8 cellular contexts compared by ENCODE assay signal in the genomic region with DNA sequence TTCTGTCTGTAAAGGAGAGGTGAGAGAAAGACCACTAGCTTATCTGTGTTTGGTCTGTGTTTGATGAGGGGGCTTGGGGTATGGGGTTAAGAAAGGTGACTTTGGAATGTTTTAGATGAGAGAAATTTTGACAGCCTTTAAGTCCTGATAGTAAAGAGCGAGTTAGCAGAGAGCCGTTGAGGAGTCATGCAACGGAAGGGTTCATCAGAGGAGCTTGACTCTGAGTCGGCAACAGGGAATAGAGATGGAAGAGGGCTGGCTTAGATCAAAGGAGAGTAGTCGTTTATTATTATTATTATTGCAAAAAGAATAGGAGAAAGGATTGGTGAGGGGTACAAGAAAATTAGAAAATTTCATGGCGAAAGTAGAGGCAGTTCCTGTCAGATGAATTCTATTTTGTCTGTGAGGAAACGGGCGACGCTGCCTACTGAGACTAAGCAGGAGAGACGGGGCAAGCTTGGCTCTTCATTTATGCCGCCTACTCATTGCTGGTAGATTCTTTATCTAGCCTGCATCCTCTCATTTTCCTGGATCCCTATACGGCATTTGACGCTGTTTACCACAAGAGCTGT. TPM values are rescaled to one million over a fixed set of nuclear protein-coding genes. Genes with fewer than 3 reads are reported as not detected.
DNase-seq lines count a peak whose midpoint lies in the region; ATAC-seq lines count a peak whose summit lies in the region.

No MANE protein-coding gene starts in this region.

- peak overlapping the region; percentile 88 for H3K4me3 ChIP-seq in iPS-15b (ENCODE audit: low read depth, low read length)

- peaks cover 20% of the 10 kb centered on the region for H3K4me1 Mint-ChIP-seq in activated T-helper 2 cell treated with anti-CD3 and anti-CD28 coated beads, Interferon-gamma antibody, Interleukin-2, Interleukin-4, amounts not matched to agents 10 μg/mL and 5 μg/mL and 100 μg/mL, durations not matched to agents 14 hours and 24 hours and 36 hours (ENCODE audit: low read depth)
- peaks cover 15 to 20% of the 10 kb centered on the region in 2 donors for H3K4me1 Mint-ChIP-seq in stimulated activated naive B cell treated with anti-CD40 and anti-IgM and Interleukin-4, amounts not matched to agents 10 μg/mL and 1 μg/mL and 100 μg/mL, for 72 hours

- H3K27ac Mint-ChIP-seq in activated T-helper 2 cell treated with anti-CD3 and anti-CD28 coated beads, Interferon-gamma antibody, Interleukin-2, Interleukin-4, amounts not matched to agents 10 μg/mL and 5 μg/mL and 100 μg/mL, durations not matched to agents 14 hours and 24 hours and 36 hours, result peak overlapping the region; percentile 90
- H3K27ac Mint-ChIP-seq in stimulated activated naive B cell treated with anti-CD40 and anti-IgM and Interleukin-4, amounts not matched to agents 10 μg/mL and 1 μg/mL and 100 μg/mL, for 72 hours, result peak overlapping the region; percentile 98

- H3K27me3 ChIP-seq in iPS-15b (ENCODE audit: control insufficient read depth, insufficient read depth, low read length), result no peaks in the 10 kb centered on the region

- H3K4me3 Mint-ChIP-seq in activated T-helper 2 cell treated with anti-CD3 and anti-CD28 coated beads, Interferon-gamma antibody, Interleukin-2, Interleukin-4, amounts not matched to agents 10 μg/mL and 5 μg/mL and 100 μg/mL, durations not matched to agents 14 hours and 24 hours and 36 hours (ENCODE audit: low read depth), result peak overlapping the region; percentile 90
- H3K4me3 Mint-ChIP-seq in stimulated activated naive B cell treated with anti-CD40 and anti-IgM and Interleukin-4, amounts not matched to agents 10 μg/mL and 1 μg/mL and 100 μg/mL, for 72 hours, result peak overlapping the region; percentile 95 to 99

- intact Hi-C loops in activated T-helper 2 cell treated with anti-CD3 and anti-CD28 coated beads, Interferon-gamma antibody, Interleukin-2, Interleukin-4, amounts not matched to agents 10 μg/mL and 5 μg/mL and 100 μg/mL, durations not matched to agents 14 hours and 24 hours and 36 hours (cut with micrococcal nuclease), result loop anchor here (5.0 kb wide), 1 partner anchor 1163 kb away; no protein-coding TSS in a partner anchor

- H3K36me3 ChIP-seq in iPS-15b (ENCODE audit: control insufficient read depth, insufficient read depth, low read length), result no peaks in the 10 kb centered on the region

- H3K27me3 Mint-ChIP-seq in activated T-helper 2 cell treated with anti-CD3 and anti-CD28 coated beads, Interferon-gamma antibody, Interleukin-2, Interleukin-4, amounts not matched to agents 10 μg/mL and 5 μg/mL and 100 μg/mL, durations not matched to agents 14 hours and 24 hours and 36 hours (ENCODE audit: low read depth), result no peaks in the 10 kb centered on the region
- no peaks in the 10 kb centered on the region for H3K27me3 Mint-ChIP-seq in stimulated activated naive B cell treated with anti-CD40 and anti-IgM and Interleukin-4, amounts not matched to agents 10 μg/mL and 1 μg/mL and 100 μg/mL, for 72 hours

- H3K9ac ChIP-seq in iPS-15b (ENCODE audit: low read depth, low read length), result no peak overlapping the region

- peaks cover 5% of the 10 kb centered on the region for H3K9me3 Mint-ChIP-seq in activated T-helper 2 cell treated with anti-CD3 and anti-CD28 coated beads, Interferon-gamma antibody, Interleukin-2, Interleukin-4, amounts not matched to agents 10 μg/mL and 5 μg/mL and 100 μg/mL, durations not matched to agents 14 hours and 24 hours and 36 hours
- peaks cover 0 to 5% of the 10 kb centered on the region in 2 donors for H3K9me3 Mint-ChIP-seq in stimulated activated naive B cell treated with anti-CD40 and anti-IgM and Interleukin-4, amounts not matched to agents 10 μg/mL and 1 μg/mL and 100 μg/mL, for 72 hours

- DNase-seq in D341Med (ENCODE audit: low spot score) (peak; percentile 24), NCI-H524 treated with DMSO at 0.1 percent for 48 hours (lab: John Stamatoyannopoulos, UW) (no peak)
- no peak for DNase-seq in activated T-helper 2 cell treated with anti-CD3 and anti-CD28 coated beads, Interferon-gamma antibody, Interleukin-2, Interleukin-4, amounts not matched to agents 10 μg/mL and 5 μg/mL and 100 μg/mL, durations not matched to agents 14 hours and 24 hours and 36 hours (ENCODE audit: low spot score)
- no peak for DNase-seq in stimulated activated naive B cell treated with anti-CD40 and anti-IgM and Interleukin-4, amounts not matched to agents 10 μg/mL and 1 μg/mL and 100 μg/mL, for 72 hours

- no peaks in the 10 kb centered on the region for H3K9me3 ChIP-seq in iPS-15b (ENCODE audit: control insufficient read depth, insufficient read depth, low read length)

- ATAC-seq in HG02852 (IDR thresholded peaks at IDR 0.05; ENCODE audit: unreplicated experiment) (peak; percentile 19), GM18870 (IDR thresholded peaks at IDR 0.05; ENCODE audit: unreplicated experiment) (no peak), HG03442 (IDR thresholded peaks at IDR 0.05; ENCODE audit: unreplicated experiment) (no peak)
- ATAC-seq in stimulated activated naive B cell treated with anti-CD40 and anti-IgM and Interleukin-4, amounts not matched to agents 10 μg/mL and 1 μg/mL and 100 μg/mL, for 72 hours (replicated peaks), result peak in 1 of 2 donors; percentile 3

- H3K4me1 ChIP-seq in iPS-15b (ENCODE audit: control insufficient read depth, insufficient read depth, low read length), result no peaks in the 10 kb centered on the region

- peaks cover 10% of the 10 kb centered on the region for H3K36me3 Mint-ChIP-seq in activated T-helper 2 cell treated with anti-CD3 and anti-CD28 coated beads, Interferon-gamma antibody, Interleukin-2, Interleukin-4, amounts not matched to agents 10 μg/mL and 5 μg/mL and 100 μg/mL, durations not matched to agents 14 hours and 24 hours and 36 hours (ENCODE audit: low read depth)
- H3K36me3 Mint-ChIP-seq in stimulated activated naive B cell treated with anti-CD40 and anti-IgM and Interleukin-4, amounts not matched to agents 10 μg/mL and 1 μg/mL and 100 μg/mL, for 72 hours, result peaks cover 0 to 5% of the 10 kb centered on the region in 2 donors

RNA-seq across cellular contexts. Expression of gene VAMP7, which starts 0.5 kb away (rescaled TPM):
- 31.0 and 31.5 TPM in 2 replicates for total RNA-seq in activated T-helper 2 cell treated with anti-CD3 and anti-CD28 coated beads, Interferon-gamma antibody, Interleukin-2, Interleukin-4, amounts not matched to agents 10 μg/mL and 5 μg/mL and 100 μg/mL, durations not matched to agents 14 hours and 24 hours and 36 hours
